9 cellular contexts compared by ENCODE assay signal in the genomic region with DNA sequence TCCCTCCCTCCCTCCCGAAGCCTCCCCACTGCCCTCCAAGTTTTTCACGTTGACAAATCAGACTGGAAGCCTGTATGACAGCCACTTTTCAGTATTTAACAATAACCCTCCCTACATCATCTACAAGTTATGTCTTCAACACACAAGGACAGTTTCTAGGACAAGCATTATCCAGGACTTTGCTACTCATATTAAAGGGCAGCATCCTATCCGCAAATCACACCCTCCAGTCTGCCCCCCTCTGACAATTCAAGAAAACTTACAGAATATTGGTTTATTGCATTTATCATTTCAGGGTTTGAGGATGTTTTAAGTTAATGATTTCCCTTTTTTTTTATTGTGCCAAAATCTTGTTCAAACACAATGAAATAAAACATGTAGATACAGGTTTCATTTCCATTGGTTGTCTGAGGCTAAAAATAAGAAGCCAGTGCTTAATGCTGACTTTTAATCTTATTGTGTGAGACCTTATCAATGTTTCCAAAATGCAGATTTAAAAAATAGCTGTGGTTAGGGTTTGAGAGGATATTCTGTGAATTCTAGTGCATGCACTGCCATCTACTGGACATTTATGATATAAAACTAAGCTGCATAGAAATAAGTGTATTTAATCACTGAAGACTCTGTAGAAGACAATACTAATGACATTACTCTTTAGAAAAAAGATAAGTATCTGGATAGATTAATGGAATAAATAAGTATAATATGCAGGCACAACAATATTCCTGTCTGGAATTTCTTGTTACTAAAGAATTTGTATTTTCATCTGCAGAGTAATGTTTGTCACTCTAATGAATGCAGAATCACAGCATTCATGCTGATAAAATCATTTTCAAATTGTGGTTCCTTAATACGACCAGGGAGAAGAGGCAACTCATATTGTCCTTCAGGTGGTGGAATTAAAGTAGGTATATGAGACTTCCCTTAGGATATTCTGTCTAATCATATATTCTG.
DNase-seq lines count a peak whose midpoint lies in the region; ATAC-seq, FAIRE-seq and TF ChIP-seq lines count a peak whose summit lies in the region.
"Had no signal": no experiment of that assay in that cellular context is flagged by ENCODE, and none has a peak within 500 bp of the region (broad histone marks: within the 10 kb centered on the region; RNA-seq: fewer than 3 reads in every experiment).

No MANE protein-coding gene starts in this region.

- peak; percentile 60 for ATAC-seq in HCT116
- ATAC-seq in thoracic aorta (ENCODE audit: insufficient number of reproducible peaks, low FRiP score, low read depth), result no peak
- no peak for ATAC-seq in GM19452 (IDR thresholded peaks at IDR 0.05; ENCODE audit: unreplicated experiment)

- POLR2A ChIA-PET in HCT116 (lab: Charles Lee), result interaction anchor here (0.8 kb wide), 1 partner anchor 131 kb away, joined by 3 read pairs; no protein-coding TSS in a partner anchor

- in situ Hi-C loops in astrocyte of the spinal cord (cut with HindIII; ENCODE audit: low sequenced_read_pairs), result no loop called here

- no peaks in the 10 kb centered on the region for H3K9me2 ChIP-seq in HCT116 (ENCODE audit: insufficient read depth)

- CTCF ChIA-PET in HCT116 (lab: Charles Lee), result interaction anchor here (0.5 to 3.2 kb wide), 28 partner anchors 12 to 451 kb away, joined by 3 to 94 read pairs (median 4); no protein-coding TSS in a partner anchor

- peak; percentile 91 for FAIRE-seq in islet of Langerhans (lab: Jason Lieb, UNC)

- intact Hi-C loops in HCT116 (cut with micrococcal nuclease), result loop anchor here (1.0 to 10.0 kb wide), 5 partner anchors 62 to 409 kb away; partner anchors contain the start of gene CAV1

- RAD21 ChIA-PET in HCT116 (lab: Charles Lee; ENCODE audit: low non-redundant PET in 1 of 2, low total read pairs in 2 of 2, uncharacterized antibody in 2 of 2, unreplicated experiment in 2 of 2), result interaction anchor here (0.7 to 1.5 kb wide), 9 partner anchors 146 to 415 kb away, joined by 3 to 21 read pairs (median 5); no protein-coding TSS in a partner anchor

- H4K20me1 ChIP-seq in HCT116 (ENCODE audit: insufficient read depth), result no peaks in the 10 kb centered on the region

- H3K4me1 ChIP-seq in HCT116 (ENCODE audit: control insufficient read depth in 1 of 2, insufficient read depth in 2 of 2, low read length in 2 of 2), result peaks cover 10 to 37% of the 10 kb centered on the region in 2 experiments; a peak in 3 of 4 replicates
- H3K4me1 ChIP-seq in thoracic aorta (ENCODE audit: control insufficient read depth in 1 of 2, low read depth in 2 of 2), result peaks cover 3 to 32% of the 10 kb centered on the region in 2 donors

- no TSS peak for BruUV-seq in HCT116 (replicated peaks; lab: Mats Ljungman, UMichigan)

- H3K79me2 ChIP-seq in HCT116 (ENCODE audit: insufficient read depth, low read length), result no peaks in the 10 kb centered on the region

- DNase-seq in ELR (ENCODE audit: low read depth) (peak; percentile 84), HCT116 (ENCODE audit: low read depth, low spot score) (peak; percentile 44), NCI-H345 (lab: John Stamatoyannopoulos, UW) (peak; percentile 65), astrocyte of the spinal cord (ENCODE audit: low read depth, low spot score) (peak; percentile 83), thoracic aorta (ENCODE audit: low spot score) (no peak), T-helper 9 cell (no peak)
- DNase-seq: activated T-cell treated with anti-CD3 and anti-CD28 coated beads, Interleukin-2, amount 50 U/mL, for 4 hours had no signal

- H3K27ac ChIP-seq in HCT116 (ENCODE audit: low read depth, low read length), result peak overlapping the region; percentile 44; the same call in 1 of the 2 replicates
- H3K27ac ChIP-seq in thoracic aorta, result no peak overlapping the region

- peak overlapping the region; percentile 23; the same call in 1 of the 2 replicates for H3K4me2 ChIP-seq in HCT116 (ENCODE audit: low read length)

- no peaks in the 10 kb centered on the region for H3K9me3 ChIP-seq in HCT116 (ENCODE audit: control insufficient read depth in 1 of 2, insufficient read depth in 1 of 2, low read depth in 1 of 2, low read length in 2 of 2)
- H3K9me3 ChIP-seq in thoracic aorta, result no peaks in the 10 kb centered on the region

- no peak overlapping the region for H3K4me3 ChIP-seq in HCT116 (replicated peaks in 1 of 2; ENCODE audit: low read depth in 1 of 2, low read length in 2 of 2)
- H3K4me3 ChIP-seq in astrocyte of the spinal cord (ENCODE audit: low read depth, low read length), result no peak overlapping the region
- no peak overlapping the region for H3K4me3 ChIP-seq in thoracic aorta

- TF ChIP-seq RAD21 in HCT116 (IDR thresholded peaks at IDR 0.05; ENCODE audit: low read depth), result peak; percentile 93

- TF ChIP-seq CTCF in HCT116 (IDR thresholded peaks at IDR 0.05 in 2 of 3, conservative IDR thresholded peaks at IDR 0.05 in 1 of 3; ENCODE audit: borderline replicate concordance in 1 of 3, insufficient read depth in 1 of 3, low read depth in 2 of 3, low read length in 2 of 3) (peak; percentile 42 to 88 (median 70)), astrocyte of the spinal cord (IDR thresholded peaks at IDR 0.05; ENCODE audit: low read depth, low read length) (peak; percentile 32), thoracic aorta (IDR thresholded peaks at IDR 0.05) (peak; percentile 71)

- H3K27me3 ChIP-seq in HCT116 (ENCODE audit: insufficient read depth, low read length) (no peaks in the 10 kb centered on the region), thoracic aorta (replicated peaks; ENCODE audit: insufficient read depth) (no peaks in the 10 kb centered on the region)

- H3K36me3 ChIP-seq in HCT116 (ENCODE audit: control insufficient read depth in 1 of 2, insufficient read depth in 2 of 2, low read length in 2 of 2), result no peaks in the 10 kb centered on the region
- no peaks in the 10 kb centered on the region for H3K36me3 ChIP-seq in thoracic aorta

- H3K9ac ChIP-seq in HCT116 (ENCODE audit: low read length), result no peak overlapping the region

- H2AFZ ChIP-seq in HCT116 (ENCODE audit: low read depth, low read length, poor library complexity, severe bottlenecking), result peak overlapping the region; percentile 67

- TF ChIP-seq POLR2A in HCT116 (IDR thresholded peaks at IDR 0.05; ENCODE audit: borderline replicate concordance, extremely low read depth, insufficient read depth, insufficient read length), result no peak

TF ChIP-seq in HCT116, 20 proteins besides CTCF, POLR2A, EP300 and RAD21:
- TF ChIP-seq SP1 (IDR thresholded peaks at IDR 0.05; ENCODE audit: low read depth) (peak; percentile 17; the same call in 1 of the 2 replicates), SRF (IDR thresholded peaks at IDR 0.05; ENCODE audit: low read depth) (no peak), POLR2AphosphoS5 (IDR thresholded peaks at IDR 0.05; ENCODE audit: low read depth, low read length) (no peak), CEBPB (IDR thresholded peaks at IDR 0.05; ENCODE audit: low read depth) (0 out of 2 replicates have a peak, but pooled peaks have one; percentile 16), EGR1 (IDR thresholded peaks at IDR 0.05; ENCODE audit: low read depth) (peak; percentile 21; the same call in 1 of the 2 replicates), EZH2 (IDR thresholded peaks at IDR 0.05) (no peak), SIN3A (IDR thresholded peaks at IDR 0.05; ENCODE audit: low read depth) (peak; percentile 19; the same call in 1 of the 2 replicates), CBX3 (IDR thresholded peaks at IDR 0.05; ENCODE audit: low read depth) (0 out of 2 replicates have a peak, but pooled peaks have one; percentile 20), JUND (IDR thresholded peaks at IDR 0.05) (peak; percentile 33; the same call in 1 of the 2 replicates)
- TF ChIP-seq, protein P1, sequence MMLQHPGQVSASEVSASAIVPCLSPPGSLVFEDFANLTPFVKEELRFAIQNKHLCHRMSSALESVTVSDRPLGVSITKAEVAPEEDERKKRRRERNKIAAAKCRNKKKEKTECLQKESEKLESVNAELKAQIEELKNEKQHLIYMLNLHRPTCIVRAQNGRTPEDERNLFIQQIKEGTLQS (IDR thresholded peaks at IDR 0.05), result no peak

Comparison
In these comparisons a context has a peak if more than half of its experiments do, and no peak if none do; other contexts are left out.
1. DNase-seq: peak in ELR (single experiment), HCT116 (single experiment), NCI-H345 (single experiment) and astrocyte of the spinal cord (single experiment); none in thoracic aorta (single experiment) and T-helper 9 cell (single experiment).
2. Peak in every context shown above with its lines, with median percentiles within 50 percentile points of each other: CTCF ChIP-seq.